Comparison of ENCODE assay signal across 15 cellular contexts in the genomic region with DNA sequence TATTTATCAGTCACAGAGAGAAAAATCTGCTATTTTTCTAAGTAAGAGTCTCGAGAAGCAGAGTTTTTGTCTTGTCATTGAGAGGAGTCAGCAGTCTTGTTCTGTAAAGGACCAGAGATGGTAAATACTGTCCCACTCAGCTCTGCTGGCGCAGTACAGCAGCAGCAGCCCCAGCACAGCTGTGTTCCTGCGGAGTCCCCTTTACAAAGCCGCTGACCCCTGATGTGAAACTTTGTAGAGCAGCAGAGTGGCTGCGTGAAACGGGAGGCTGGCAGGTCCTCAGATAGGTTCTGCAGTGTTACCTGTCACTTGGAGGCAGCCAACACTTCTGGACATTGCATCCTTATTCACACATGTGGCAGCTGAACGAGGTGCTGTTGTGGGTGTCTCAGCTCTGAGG. TPM values are rescaled to one million over a fixed set of nuclear protein-coding genes. Genes with fewer than 3 reads are reported as not detected.
DNase-seq lines count a peak whose midpoint lies in the region; ATAC-seq and TF ChIP-seq lines count a peak whose summit lies in the region.
"Had no signal": no experiment of that assay in that cellular context is flagged by ENCODE, and none has a peak within 500 bp of the region (broad histone marks: within the 10 kb centered on the region; RNA-seq: fewer than 3 reads in every experiment).

No MANE protein-coding gene starts in this region.

- peak overlapping the region; percentile 98 for H3K27ac Mint-ChIP-seq in CD8-positive, alpha-beta T cell
- H3K27ac Mint-ChIP-seq in activated T-helper 2 cell treated with anti-CD3 and anti-CD28 coated beads, Interferon-gamma antibody, Interleukin-2, Interleukin-4, amounts not matched to agents 10 μg/mL and 5 μg/mL and 100 μg/mL, durations not matched to agents 14 hours and 24 hours and 36 hours: peak overlapping the region; percentile 64
- peak overlapping the region; percentile 98 to 99 for H3K27ac Mint-ChIP-seq in natural killer cell
- H3K27ac Mint-ChIP-seq: nephron had no signal

- DNase-seq in CD8-positive, alpha-beta T cell: no peak
- DNase-seq in activated T-helper 2 cell treated with anti-CD3 and anti-CD28 coated beads, Interferon-gamma antibody, Interleukin-2, Interleukin-4, amounts not matched to agents 10 μg/mL and 5 μg/mL and 100 μg/mL, durations not matched to agents 14 hours and 24 hours and 36 hours (ENCODE audit: low spot score): no peak
- no peak for DNase-seq in natural killer cell
- DNase-seq in stimulated activated CD4-positive, alpha-beta T cell treated with anti-CD3 and anti-CD28 coated beads, Interleukin-2, amount 100 ng/mL, for 24 hours: no peak
- DNase-seq in NCI-H748 (lab: John Stamatoyannopoulos, UW; ENCODE audit: unreplicated experiment): no peak
- no peak for DNase-seq in mucosa of gallbladder (ENCODE audit: low spot score)
- DNase-seq: left cardiac atrium; NCI-H2029; stimulated activated naive CD4-positive, alpha-beta T cell treated with Interleukin-2 at 50 U/mL for 16 hours had no signal

- no peaks in the 10 kb centered on the region for H3K27me3 Mint-ChIP-seq in CD8-positive, alpha-beta T cell (ENCODE audit: low read depth)
- no peaks in the 10 kb centered on the region for H3K27me3 Mint-ChIP-seq in activated T-helper 2 cell treated with anti-CD3 and anti-CD28 coated beads, Interferon-gamma antibody, Interleukin-2, Interleukin-4, amounts not matched to agents 10 μg/mL and 5 μg/mL and 100 μg/mL, durations not matched to agents 14 hours and 24 hours and 36 hours (ENCODE audit: low read depth)
- no peaks in the 10 kb centered on the region for H3K27me3 Mint-ChIP-seq in natural killer cell (ENCODE audit: low read depth in 2 of 2)

- peak overlapping the region; percentile 73 for H3K27ac ChIP-seq in CD8-positive, alpha-beta T cell (ENCODE audit: low read depth, low read length)
- H3K27ac ChIP-seq: C4-2B, KMS-11, right lobe of liver, SJSA1 had no signal

- TF ChIP-seq CTCF in CD8-positive, alpha-beta T cell (IDR thresholded peaks at IDR 0.05): no peak
- TF ChIP-seq CTCF in natural killer cell (IDR thresholded peaks at IDR 0.05): no peak

- peak overlapping the region; percentile 63 for H3K4me3 ChIP-seq in CD8-positive, alpha-beta T cell (ENCODE audit: low read depth, low read length)
- H3K4me3 ChIP-seq: SJSA1 had no signal

- H3K36me3 ChIP-seq in CD8-positive, alpha-beta T cell (ENCODE audit: insufficient read depth, low read length): no peaks in the 10 kb centered on the region
- H3K36me3 ChIP-seq: SJSA1 had no signal

- H3K9me3 ChIP-seq in CD8-positive, alpha-beta T cell (ENCODE audit: low read length): no peaks in the 10 kb centered on the region
- H3K9me3 ChIP-seq: right lobe of liver, SJSA1 had no signal

- intact Hi-C loops in CD8-positive, alpha-beta T cell (cut with DNase I, micrococcal nuclease): loop anchor here (1.0 to 5.0 kb wide), 16 partner anchors 45 to 811 kb away; partner anchors contain the start of genes EPB41L5 (in 2 of the 2), PTPN4 (in 2 of the 2), RALB (in 2 of the 2) and C2orf76 (in 1 of the 2)
- intact Hi-C loops in activated T-helper 2 cell treated with anti-CD3 and anti-CD28 coated beads, Interferon-gamma antibody, Interleukin-2, Interleukin-4, amounts not matched to agents 10 μg/mL and 5 μg/mL and 100 μg/mL, durations not matched to agents 14 hours and 24 hours and 36 hours (cut with micrococcal nuclease): loop anchor here (2.0 to 5.0 kb wide), 6 partner anchors 45 to 417 kb away; partner anchors contain the start of genes EPB41L5 and TMEM185B
- intact Hi-C loops in natural killer cell (cut with micrococcal nuclease): loop anchor here (1.0 to 5.0 kb wide), 3 partner anchors 71 to 251 kb away; partner anchors contain the start of gene RALB

- H3K9me3 Mint-ChIP-seq in CD8-positive, alpha-beta T cell: no peaks in the 10 kb centered on the region
- no peaks in the 10 kb centered on the region for H3K9me3 Mint-ChIP-seq in activated T-helper 2 cell treated with anti-CD3 and anti-CD28 coated beads, Interferon-gamma antibody, Interleukin-2, Interleukin-4, amounts not matched to agents 10 μg/mL and 5 μg/mL and 100 μg/mL, durations not matched to agents 14 hours and 24 hours and 36 hours
- H3K9me3 Mint-ChIP-seq in natural killer cell: no peaks in the 10 kb centered on the region
- H3K9me3 Mint-ChIP-seq: nephron had no signal

- H3K27me3 ChIP-seq in CD8-positive, alpha-beta T cell (ENCODE audit: insufficient read depth, low read length): no peaks in the 10 kb centered on the region
- H3K27me3 ChIP-seq: right lobe of liver, SJSA1 had no signal

- H3K4me1 ChIP-seq in CD8-positive, alpha-beta T cell (ENCODE audit: insufficient read depth, low read length): peaks cover 64% of the 10 kb centered on the region
- H3K4me1 ChIP-seq: right lobe of liver, SJSA1 had no signal

- peaks cover 72% of the 10 kb centered on the region for H3K4me1 Mint-ChIP-seq in CD8-positive, alpha-beta T cell (ENCODE audit: low read depth)
- peaks cover 54% of the 10 kb centered on the region for H3K4me1 Mint-ChIP-seq in activated T-helper 2 cell treated with anti-CD3 and anti-CD28 coated beads, Interferon-gamma antibody, Interleukin-2, Interleukin-4, amounts not matched to agents 10 μg/mL and 5 μg/mL and 100 μg/mL, durations not matched to agents 14 hours and 24 hours and 36 hours (ENCODE audit: low read depth)
- H3K4me1 Mint-ChIP-seq in natural killer cell: peaks cover 35 to 51% of the 10 kb centered on the region in 2 donors
- H3K4me1 Mint-ChIP-seq: nephron had no signal

- POLR2A ChIA-PET in CD8-positive, alpha-beta T cell (lab: Charles Lee): no interaction called here

- no peak for ATAC-seq in CD8-positive, alpha-beta T cell
- ATAC-seq in HG02885 (IDR thresholded peaks at IDR 0.05; ENCODE audit: poor library complexity, unreplicated experiment) (peak; percentile 20), natural killer cell (no peak)

- H3K36me3 Mint-ChIP-seq in CD8-positive, alpha-beta T cell: peaks cover 2% of the 10 kb centered on the region
- no peaks in the 10 kb centered on the region for H3K36me3 Mint-ChIP-seq in activated T-helper 2 cell treated with anti-CD3 and anti-CD28 coated beads, Interferon-gamma antibody, Interleukin-2, Interleukin-4, amounts not matched to agents 10 μg/mL and 5 μg/mL and 100 μg/mL, durations not matched to agents 14 hours and 24 hours and 36 hours (ENCODE audit: low read depth)
- H3K36me3 Mint-ChIP-seq in natural killer cell: no peaks in the 10 kb centered on the region

- CTCF ChIA-PET in CD8-positive, alpha-beta T cell (lab: Charles Lee): interaction anchor here (0.9 to 3.8 kb wide), 7 partner anchors 24 to 476 kb away, joined by 3 to 47 read pairs (median 7); no protein-coding TSS in a partner anchor

- peak overlapping the region; percentile 91 for H3K4me3 Mint-ChIP-seq in CD8-positive, alpha-beta T cell
- H3K4me3 Mint-ChIP-seq in activated T-helper 2 cell treated with anti-CD3 and anti-CD28 coated beads, Interferon-gamma antibody, Interleukin-2, Interleukin-4, amounts not matched to agents 10 μg/mL and 5 μg/mL and 100 μg/mL, durations not matched to agents 14 hours and 24 hours and 36 hours (ENCODE audit: low read depth): peak overlapping the region; percentile 100
- H3K4me3 Mint-ChIP-seq in natural killer cell: peak overlapping the region; percentile 84
- H3K4me3 Mint-ChIP-seq: nephron had no signal

RNA-seq across cellular contexts. Expression of gene TMEM185B, which starts 45.2 kb away (rescaled TPM):
- total RNA-seq in CD8-positive, alpha-beta T cell: 10 to 100 TPM; 21.3 to 23.5 TPM
- total RNA-seq in activated T-helper 2 cell treated with anti-CD3 and anti-CD28 coated beads, Interferon-gamma antibody, Interleukin-2, Interleukin-4, amounts not matched to agents 10 μg/mL and 5 μg/mL and 100 μg/mL, durations not matched to agents 14 hours and 24 hours and 36 hours: 38.7 and 39.3 TPM in 2 replicates
- 10 to 100 TPM; 19.9 to 25.2 (median 19.9) TPM for total RNA-seq in natural killer cell
- total RNA-seq in mucosa of gallbladder: 21.6 TPM
